ENCODE assay signal across 8 cellular contexts in the genomic region with DNA sequence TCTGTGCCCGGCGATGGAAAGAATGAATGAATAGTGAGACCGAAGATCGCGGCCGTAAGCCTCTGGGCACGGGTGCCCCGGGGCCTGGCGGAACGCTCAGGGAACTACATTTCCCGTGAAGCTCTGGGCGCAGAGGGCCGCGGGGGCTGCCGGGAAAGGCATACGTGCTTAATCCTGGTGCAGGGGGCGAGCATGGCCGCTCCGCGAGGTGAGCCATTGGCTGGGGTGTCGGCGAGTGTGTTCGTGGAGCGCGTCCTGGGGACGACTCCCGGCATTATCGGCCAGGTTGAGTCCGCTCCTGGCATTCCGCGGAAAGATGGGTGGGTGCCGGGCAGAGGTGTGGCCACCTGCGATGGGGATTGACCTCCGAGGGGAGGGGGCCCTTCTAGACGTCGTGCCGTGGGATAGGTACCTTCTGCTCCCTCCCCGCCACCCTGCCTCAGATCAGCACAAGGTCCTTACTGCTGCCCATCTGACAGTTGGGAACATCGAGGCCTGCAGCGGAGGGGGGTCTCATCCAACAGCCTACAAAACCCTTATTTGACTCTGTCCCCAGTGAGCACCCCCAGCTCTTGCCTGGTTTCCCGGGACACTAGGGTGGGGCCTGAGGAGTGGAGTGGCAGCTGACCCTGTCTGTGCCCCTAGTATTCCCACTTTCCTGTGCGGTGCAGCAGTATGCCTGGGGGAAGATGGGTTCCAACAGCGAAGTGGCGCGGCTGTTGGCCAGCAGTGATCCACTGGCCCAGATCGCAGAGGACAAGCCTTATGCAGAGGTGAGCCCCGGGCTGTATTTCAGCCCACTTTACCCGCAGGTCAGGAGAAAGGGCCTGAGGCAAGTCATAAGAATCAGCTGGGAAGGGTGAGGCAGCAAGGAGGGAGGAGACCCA. TPM values are rescaled to one million over a fixed set of nuclear protein-coding genes. Genes with fewer than 3 reads are reported as not detected.
A peak's percentile ranks its signal among the peaks of the same experiment; 100 is the strongest.
DNase-seq lines count a peak whose midpoint lies in the region; ATAC-seq and TF ChIP-seq lines count a peak whose summit lies in the region.

MPI (plus strand) TSS at position 161 of the 887 bp plus-strand sequence; CDS start at position 193, 32 bp downstream.

- intact Hi-C loops in Panc1 (cut with micrococcal nuclease; ENCODE audit: unreplicated experiment): no loop called here

- H3K27me3 ChIP-seq in Panc1 (ENCODE audit: control insufficient read depth, insufficient read depth, low read length): no peaks in the 10 kb centered on the region

- peaks cover 9% of the 10 kb centered on the region for H3K4me1 ChIP-seq in Panc1 (ENCODE audit: control insufficient read depth, insufficient read depth, low read length)

- CTCF ChIA-PET in Panc1 (lab: Charles Lee): no interaction called here

- no peaks in the 10 kb centered on the region for H3K9me3 ChIP-seq in Panc1 (ENCODE audit: control insufficient read depth, insufficient read depth, low read depth, low read length)

- peak; percentile 74 for DNase-seq in Caki2 (ENCODE audit: low read depth)
- DNase-seq in HuH-7.5 (ENCODE audit: low spot score): peak; percentile 98
- no peak for DNase-seq in Panc1 (ENCODE audit: low read depth, low spot score)
- peak; percentile 83 for DNase-seq in activated T-cell treated with anti-CD3 and anti-CD28 coated beads, Interleukin-2, amount 50 U/mL, for 1 hour
- DNase-seq in epithelial cell of proximal tubule (ENCODE audit: low read depth): no peak
- DNase-seq in mucosa of gallbladder (ENCODE audit: low spot score): peak; percentile 84
- peak; percentile 80 for DNase-seq in stimulated activated CD8-positive, alpha-beta memory T cell treated with anti-CD3 and anti-CD28 coated beads, Interleukin-4, amount 100 ng/mL, for 24 hours (ENCODE audit: low read depth)

- H3K27ac ChIP-seq in Panc1 (ENCODE audit: low read length): peak within 1 kb of the TSS; percentile 84

- ATAC-seq in GM21381 (IDR thresholded peaks at IDR 0.05; ENCODE audit: unreplicated experiment) (peak; percentile 85), Panc1 (peak; percentile 99)

- no peaks in the 10 kb centered on the region; the same call in 1 of the 2 replicates for H3K36me3 ChIP-seq in Panc1 (ENCODE audit: control insufficient read depth, insufficient read depth, low read length)

- peak within 1 kb of the TSS; percentile 91 to 95 for H3K4me3 ChIP-seq in Panc1 (ENCODE audit: low read depth in 2 of 2, low read length in 2 of 2)
- H3K4me3 ChIP-seq in epithelial cell of proximal tubule (ENCODE audit: low read depth, low read length): peak within 1 kb of the TSS; percentile 84

- TSS peak; percentile 89 for BruUV-seq in Panc1 (replicated peaks; lab: Mats Ljungman, UMichigan)

- TF ChIP-seq CTCF in Panc1 (IDR thresholded peaks at IDR 0.05) (no peak), epithelial cell of proximal tubule (conservative IDR thresholded peaks at IDR 0.05; ENCODE audit: low read depth, low read length) (no peak)

- in situ Hi-C loops in Caki2 (cut with HindIII; ENCODE audit: low pct_unique_long_range_greater_than_20kb, low sequenced_read_pairs): no loop called here
- in situ Hi-C loops in Panc1 (cut with HindIII; ENCODE audit: low pct_unique_long_range_greater_than_20kb, low sequenced_read_pairs): no loop called here

- POLR2A ChIA-PET in Panc1 (lab: Charles Lee): no interaction called here

RNA-seq across cellular contexts. Expression of gene MPI, which starts in this region (rescaled TPM):
- total RNA-seq in Caki2 (2014; rRNA removed; shearing (Covaris generic); ENCODE audit: low replicate concordance): 117 and 132 TPM in 2 replicates
- total RNA-seq in Panc1 (2021; ENCODE audit: unreplicated experiment) (45.8 TPM), epithelial cell of proximal tubule (64.2 and 66.1 TPM in 2 replicates), mucosa of gallbladder (46.0 TPM)
- polyA plus RNA-seq in Panc1 (2012; ENCODE audit: insufficient read length): 80.7 TPM

Comparison
In these comparisons a context has a peak if more than half of its experiments do, and no peak if none do; other contexts are left out.
1. DNase-seq: peak in Caki2 (single experiment), HuH-7.5 (single experiment), activated T-cell treated with anti-CD3 and anti-CD28 coated beads, Interleukin-2, amount 50 U/mL, for 1 hour (single experiment), mucosa of gallbladder (single experiment) and stimulated activated CD8-positive, alpha-beta memory T cell treated with anti-CD3 and anti-CD28 coated beads, Interleukin-4, amount 100 ng/mL, for 24 hours (single experiment); none in Panc1 (single experiment) and epithelial cell of proximal tubule (single experiment).